11 cellular contexts compared by ENCODE assay signal in genomic region chr12:94768398-94769039, GRCh38.
A peak's percentile ranks its signal among the peaks of the same experiment; 100 is the strongest.
DNase-seq lines count a peak whose midpoint lies in the region; ATAC-seq and TF ChIP-seq lines count a peak whose summit lies in the region.
"Had no signal": no experiment of that assay in that cellular context is flagged by ENCODE, and none has a peak within 500 bp of the region (broad histone marks: within the 10 kb centered on the region; RNA-seq: fewer than 3 reads in every experiment).

No MANE protein-coding gene starts in this region.

- no peak for TF ChIP-seq EP300 in upper lobe of left lung (IDR thresholded peaks at IDR 0.05)

- no peak for TF ChIP-seq POLR2A in upper lobe of left lung (IDR thresholded peaks at IDR 0.05)

- H3K4me3 ChIP-seq in upper lobe of left lung: no peak overlapping the region
- no peak overlapping the region for H3K4me3 ChIP-seq in CD8-positive, alpha-beta memory T cell (ENCODE audit: low read length)
- H3K4me3 ChIP-seq: left ventricle myocardium inferior had no signal

- DNase-seq in nephron progenitor cell (no peak), upper lobe of left lung (no peak), H4 (ENCODE audit: low spot score) (no peak)
- DNase-seq in CD8-positive, alpha-beta memory T cell: no peak
- DNase-seq in activated CD4-positive, alpha-beta T cell treated with anti-CD3 and anti-CD28 coated beads, Interleukin-2, amount 10 ng/mL, durations not matched to agents 7 days and 5 days: no peak
- DNase-seq: left ventricle myocardium inferior, Right ventricle myocardium superior had no signal

- ATAC-seq in GM18907 (IDR thresholded peaks at IDR 0.05; ENCODE audit: unreplicated experiment) (peak; percentile 54), HG02588 (IDR thresholded peaks at IDR 0.05; ENCODE audit: unreplicated experiment) (peak; percentile 44), HG03571 (IDR thresholded peaks at IDR 0.05; ENCODE audit: unreplicated experiment) (peak; percentile 38), upper lobe of left lung (ENCODE audit: low FRiP score in 2 of 2) (no peak)

- WGBS in upper lobe of left lung, 2 donors: 60 to 61% methylated on average over 7 of the region's 7 CpGs

- no peak overlapping the region for H3K27ac ChIP-seq in upper lobe of left lung
- H3K27ac ChIP-seq in CD8-positive, alpha-beta memory T cell (ENCODE audit: low read depth, low read length): no peak overlapping the region
- H3K27ac ChIP-seq: KMS-11, left ventricle myocardium inferior had no signal

- CTCF ChIA-PET in CD8-positive, alpha-beta memory T cell (lab: Charles Lee): no interaction called here
- CTCF ChIA-PET in activated CD4-positive, alpha-beta T cell treated with anti-CD3 and anti-CD28 coated beads, Interleukin-2, amount 10 ng/mL, durations not matched to agents 7 days and 5 days (lab: Charles Lee): interaction anchor here (0.5 to 1.4 kb wide), 2 partner anchors 16 to 1266 kb away, joined by 3 to 5 read pairs; no protein-coding TSS in a partner anchor

- TF ChIP-seq CTCF in nephron progenitor cell (IDR thresholded peaks at IDR 0.05) (no peak), upper lobe of left lung (IDR thresholded peaks at IDR 0.05) (no peak)

- POLR2A ChIA-PET in CD8-positive, alpha-beta memory T cell (lab: Charles Lee): no interaction called here
- POLR2A ChIA-PET in activated CD4-positive, alpha-beta T cell treated with anti-CD3 and anti-CD28 coated beads, Interleukin-2, amount 10 ng/mL, durations not matched to agents 7 days and 5 days (lab: Charles Lee): no interaction called here

- H3K27me3 Mint-ChIP-seq in nephron progenitor cell (ENCODE audit: low read depth, poor library complexity): peaks cover 4% of the 10 kb centered on the region
- peaks cover 18 to 50% of the 10 kb centered on the region in 2 donors for H3K27me3 Mint-ChIP-seq in CD8-positive, alpha-beta memory T cell
- H3K27me3 Mint-ChIP-seq in activated CD4-positive, alpha-beta T cell treated with anti-CD3 and anti-CD28 coated beads, Interleukin-2, amount 10 ng/mL, durations not matched to agents 7 days and 5 days: peaks cover 19% of the 10 kb centered on the region

- H3K4me1 ChIP-seq in upper lobe of left lung: peaks cover 0 to 5% (median 3%) of the 10 kb centered on the region in 4 donors
- H3K4me1 ChIP-seq in CD8-positive, alpha-beta memory T cell (ENCODE audit: insufficient read depth, low read length): no peaks in the 10 kb centered on the region

- no peaks in the 10 kb centered on the region for H3K27me3 ChIP-seq in upper lobe of left lung
- H3K27me3 ChIP-seq in CD8-positive, alpha-beta memory T cell (ENCODE audit: insufficient read depth, low read length, poor library complexity, severe bottlenecking): no peaks in the 10 kb centered on the region

- peaks cover 6% of the 10 kb centered on the region for H3K9me3 Mint-ChIP-seq in nephron progenitor cell
- H3K9me3 Mint-ChIP-seq in CD8-positive, alpha-beta memory T cell: no peaks in the 10 kb centered on the region
- no peaks in the 10 kb centered on the region for H3K9me3 Mint-ChIP-seq in activated CD4-positive, alpha-beta T cell treated with anti-CD3 and anti-CD28 coated beads, Interleukin-2, amount 10 ng/mL, durations not matched to agents 7 days and 5 days

- H3K36me3 Mint-ChIP-seq in nephron progenitor cell (ENCODE audit: low read depth): no peaks in the 10 kb centered on the region
- H3K36me3 Mint-ChIP-seq in CD8-positive, alpha-beta memory T cell: no peaks in the 10 kb centered on the region
- no peaks in the 10 kb centered on the region for H3K36me3 Mint-ChIP-seq in activated CD4-positive, alpha-beta T cell treated with anti-CD3 and anti-CD28 coated beads, Interleukin-2, amount 10 ng/mL, durations not matched to agents 7 days and 5 days (ENCODE audit: low read depth)

- no peaks in the 10 kb centered on the region for H3K36me3 ChIP-seq in upper lobe of left lung
- H3K36me3 ChIP-seq in CD8-positive, alpha-beta memory T cell (ENCODE audit: insufficient read depth, low read length): no peaks in the 10 kb centered on the region
- H3K36me3 ChIP-seq: left ventricle myocardium inferior had no signal

- no peaks in the 10 kb centered on the region for H3K9me3 ChIP-seq in upper lobe of left lung
- H3K9me3 ChIP-seq in CD8-positive, alpha-beta memory T cell (ENCODE audit: low read length): no peaks in the 10 kb centered on the region
- H3K9me3 ChIP-seq: left ventricle myocardium inferior had no signal

- H3K27ac Mint-ChIP-seq in nephron progenitor cell: peak overlapping the region; percentile 78
- H3K27ac Mint-ChIP-seq in CD8-positive, alpha-beta memory T cell: no peak overlapping the region
- H3K27ac Mint-ChIP-seq in activated CD4-positive, alpha-beta T cell treated with anti-CD3 and anti-CD28 coated beads, Interleukin-2, amount 10 ng/mL, durations not matched to agents 7 days and 5 days: no peak overlapping the region

- peak overlapping the region; percentile 37 for H3K4me3 Mint-ChIP-seq in nephron progenitor cell
- no peak overlapping the region for H3K4me3 Mint-ChIP-seq in CD8-positive, alpha-beta memory T cell
- no peak overlapping the region for H3K4me3 Mint-ChIP-seq in activated CD4-positive, alpha-beta T cell treated with anti-CD3 and anti-CD28 coated beads, Interleukin-2, amount 10 ng/mL, durations not matched to agents 7 days and 5 days

- peaks cover 76% of the 10 kb centered on the region for H3K4me1 Mint-ChIP-seq in nephron progenitor cell
- peaks cover 0 to 4% (median 0%) of the 10 kb centered on the region in 3 donors for H3K4me1 Mint-ChIP-seq in CD8-positive, alpha-beta memory T cell
- peaks cover 4% of the 10 kb centered on the region for H3K4me1 Mint-ChIP-seq in activated CD4-positive, alpha-beta T cell treated with anti-CD3 and anti-CD28 coated beads, Interleukin-2, amount 10 ng/mL, durations not matched to agents 7 days and 5 days

Comparison
In these comparisons a context has a peak if more than half of its experiments do, and no peak if none do; other contexts are left out.
1. ATAC-seq: peak in GM18907 (single experiment), HG02588 (single experiment) and HG03571 (single experiment); none in upper lobe of left lung (0 of 2).